In the genomic region with DNA sequence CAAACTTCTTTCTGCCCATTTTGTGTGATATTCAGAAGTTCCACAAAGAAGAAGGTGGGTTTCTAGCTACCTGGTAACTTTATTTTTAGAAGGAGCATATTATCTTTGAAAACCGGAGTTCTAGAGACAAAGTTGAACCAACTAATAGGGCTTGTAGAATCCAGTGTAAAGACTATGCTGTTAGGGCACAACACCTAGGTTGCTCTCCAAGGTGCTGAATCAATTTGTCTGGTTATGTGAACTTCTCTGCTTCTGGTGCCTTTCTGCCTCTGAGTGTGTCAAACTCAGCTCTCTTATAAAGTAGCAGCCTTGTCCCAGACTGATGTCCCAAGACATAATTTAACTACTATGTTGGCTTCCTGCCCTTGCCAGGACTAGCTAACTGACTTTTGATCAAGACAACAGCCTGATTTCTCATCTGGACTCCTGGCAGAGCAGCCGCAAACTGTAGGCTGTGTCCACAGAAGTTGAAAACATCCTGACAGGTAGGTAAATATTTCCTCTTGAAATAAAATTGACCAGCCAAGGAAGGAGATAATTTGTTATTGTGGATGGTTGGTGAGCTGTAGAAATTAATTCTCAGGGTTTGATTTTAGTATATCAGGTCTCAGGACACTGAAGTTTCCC, we compare ENCODE assay signal across 10 cellular contexts.
A peak's percentile ranks its signal among the peaks of the same experiment; 100 is the strongest.
DNase-seq lines count a peak whose midpoint lies in the region; ATAC-seq and TF ChIP-seq lines count a peak whose summit lies in the region.
"Had no signal": no experiment of that assay in that cellular context is flagged by ENCODE, and none has a peak within 500 bp of the region (broad histone marks: within the 10 kb centered on the region; RNA-seq: fewer than 3 reads in every experiment).

No MANE protein-coding gene starts in this region.

- DNase-seq in DND-41 (peak; percentile 36), KG1 (lab: John Stamatoyannopoulos, UW) (peak; percentile 48), astrocyte of the hippocampus (ENCODE audit: low read depth, low spot score) (peak; percentile 84), kidney tubule cell (ENCODE audit: low spot score) (peak; percentile 59), osteocyte (ENCODE audit: extremely low spot score, unreplicated experiment) (no peak)
- DNase-seq in activated T-helper 1 cell treated with anti-CD3 and anti-CD28 coated beads, Interleukin-12 subunit alpha, Interleukin-12 subunit beta, Interleukin-2, Interleukin-4 antibody, amounts not matched to agents 30 ng/mL and 10 ng/mL and 1 ng/mL, durations not matched to agents 14 hours and 24 hours and 36 hours (ENCODE audit: low spot score) = no peak
- DNase-seq in activated CD4-positive, CD25-positive, alpha-beta regulatory T cell treated with anti-CD3 and anti-CD28 coated beads, Interleukin-2, amount 50 U/mL, for 72 hours = no peak
- DNase-seq: activated naive CD4-positive, alpha-beta T cell treated with Interleukin-2 at 50 U/mL for 16 hours had no signal

- H3K9ac ChIP-seq in DND-41 (ENCODE audit: low read depth, low read length) = no peak overlapping the region

- no peaks in the 10 kb centered on the region for H3K27me3 ChIP-seq in DND-41 (ENCODE audit: insufficient read depth, low read length, poor library complexity)

- no peak overlapping the region for H3K4me3 Mint-ChIP-seq in activated T-helper 1 cell treated with anti-CD3 and anti-CD28 coated beads, Interleukin-12 subunit alpha, Interleukin-12 subunit beta, Interleukin-2, Interleukin-4 antibody, amounts not matched to agents 30 ng/mL and 10 ng/mL and 1 ng/mL, durations not matched to agents 14 hours and 24 hours and 36 hours
- H3K4me3 Mint-ChIP-seq in osteocyte (ENCODE audit: unreplicated experiment) = no peak overlapping the region

- peak; percentile 82; the same call in 2 of the 3 replicates for ATAC-seq in DND-41 (ENCODE audit: insufficient read depth, low read depth)
- no peak for ATAC-seq in HG02852 (IDR thresholded peaks at IDR 0.05; ENCODE audit: unreplicated experiment)
- ATAC-seq: left colon had no signal

- H3K4me1 Mint-ChIP-seq in activated T-helper 1 cell treated with anti-CD3 and anti-CD28 coated beads, Interleukin-12 subunit alpha, Interleukin-12 subunit beta, Interleukin-2, Interleukin-4 antibody, amounts not matched to agents 30 ng/mL and 10 ng/mL and 1 ng/mL, durations not matched to agents 14 hours and 24 hours and 36 hours (ENCODE audit: low read depth) = no peaks in the 10 kb centered on the region
- H3K4me1 Mint-ChIP-seq in osteocyte (ENCODE audit: unreplicated experiment) = no peaks in the 10 kb centered on the region

- no peaks in the 10 kb centered on the region for H3K9me3 ChIP-seq in DND-41 (ENCODE audit: insufficient read depth, low read length, severe bottlenecking)

- H3K4me3 ChIP-seq in DND-41 (ENCODE audit: low read depth in 1 of 2, low read length in 2 of 2) = no peak overlapping the region

- no peaks in the 10 kb centered on the region for H3K4me1 ChIP-seq in DND-41 (ENCODE audit: insufficient read depth, low read length)

- intact Hi-C loops in activated T-helper 1 cell treated with anti-CD3 and anti-CD28 coated beads, Interleukin-12 subunit alpha, Interleukin-12 subunit beta, Interleukin-2, Interleukin-4 antibody, amounts not matched to agents 30 ng/mL and 10 ng/mL and 1 ng/mL, durations not matched to agents 14 hours and 24 hours and 36 hours (cut with micrococcal nuclease) = no loop called here

- H3K9me3 Mint-ChIP-seq in activated T-helper 1 cell treated with anti-CD3 and anti-CD28 coated beads, Interleukin-12 subunit alpha, Interleukin-12 subunit beta, Interleukin-2, Interleukin-4 antibody, amounts not matched to agents 30 ng/mL and 10 ng/mL and 1 ng/mL, durations not matched to agents 14 hours and 24 hours and 36 hours = no peaks in the 10 kb centered on the region
- no peaks in the 10 kb centered on the region for H3K9me3 Mint-ChIP-seq in osteocyte (ENCODE audit: unreplicated experiment)

- no peaks in the 10 kb centered on the region for H3K27me3 Mint-ChIP-seq in activated T-helper 1 cell treated with anti-CD3 and anti-CD28 coated beads, Interleukin-12 subunit alpha, Interleukin-12 subunit beta, Interleukin-2, Interleukin-4 antibody, amounts not matched to agents 30 ng/mL and 10 ng/mL and 1 ng/mL, durations not matched to agents 14 hours and 24 hours and 36 hours (ENCODE audit: insufficient read depth)
- H3K27me3 Mint-ChIP-seq in osteocyte (ENCODE audit: unreplicated experiment) = no peaks in the 10 kb centered on the region

- H3K79me2 ChIP-seq in DND-41 (ENCODE audit: insufficient read depth, low read length) = no peaks in the 10 kb centered on the region

- H3K36me3 Mint-ChIP-seq in activated T-helper 1 cell treated with anti-CD3 and anti-CD28 coated beads, Interleukin-12 subunit alpha, Interleukin-12 subunit beta, Interleukin-2, Interleukin-4 antibody, amounts not matched to agents 30 ng/mL and 10 ng/mL and 1 ng/mL, durations not matched to agents 14 hours and 24 hours and 36 hours (ENCODE audit: low read depth) = no peaks in the 10 kb centered on the region
- H3K36me3 Mint-ChIP-seq in osteocyte (ENCODE audit: unreplicated experiment) = no peaks in the 10 kb centered on the region

- TF ChIP-seq CTCF in DND-41 (IDR thresholded peaks at IDR 0.05; ENCODE audit: borderline replicate concordance, extremely low read depth, low read length, poor library complexity, severe bottlenecking) = no peak
- TF ChIP-seq CTCF in osteocyte (IDR thresholded peaks at IDR 0.05) = no peak

- no peak overlapping the region for H3K4me2 ChIP-seq in DND-41 (ENCODE audit: insufficient read depth, low read length)

- no peak overlapping the region for H3K27ac ChIP-seq in DND-41 (ENCODE audit: low read length)

- no peak overlapping the region for H2AFZ ChIP-seq in DND-41 (ENCODE audit: low read depth, low read length)

- no peaks in the 10 kb centered on the region for H3K36me3 ChIP-seq in DND-41 (ENCODE audit: insufficient read depth, low read length)

- no peak overlapping the region for H3K27ac Mint-ChIP-seq in activated T-helper 1 cell treated with anti-CD3 and anti-CD28 coated beads, Interleukin-12 subunit alpha, Interleukin-12 subunit beta, Interleukin-2, Interleukin-4 antibody, amounts not matched to agents 30 ng/mL and 10 ng/mL and 1 ng/mL, durations not matched to agents 14 hours and 24 hours and 36 hours
- H3K27ac Mint-ChIP-seq in osteocyte (ENCODE audit: unreplicated experiment) = no peak overlapping the region

- H4K20me1 ChIP-seq in DND-41 (ENCODE audit: insufficient read depth, low read length) = no peaks in the 10 kb centered on the region

Comparison
In these comparisons a context has a peak if more than half of its experiments do, and no peak if none do; other contexts are left out.
1. DNase-seq: peak in DND-41 (single experiment), KG1 (single experiment), astrocyte of the hippocampus (single experiment) and kidney tubule cell (single experiment); none in activated T-helper 1 cell treated with anti-CD3 and anti-CD28 coated beads, Interleukin-12 subunit alpha, Interleukin-12 subunit beta, Interleukin-2, Interleukin-4 antibody, amounts not matched to agents 30 ng/mL and 10 ng/mL and 1 ng/mL, durations not matched to agents 14 hours and 24 hours and 36 hours (single experiment), osteocyte (single experiment) and activated CD4-positive, CD25-positive, alpha-beta regulatory T cell treated with anti-CD3 and anti-CD28 coated beads, Interleukin-2, amount 50 U/mL, for 72 hours (single experiment).